ENCODE assay signal across 1 cellular context in genomic region chr10:89741126-89741762, GRCh38.
TF ChIP-seq lines count a peak whose summit lies in the region.

No MANE protein-coding gene starts in this region.

TF ChIP-seq in GM23338, 12 proteins besides CTCF, POLR2A, EP300 and RAD21 (continued from another document):
- no peak for TF ChIP-seq ZNF462 (CRISPR knock-in tag; IDR thresholded peaks at IDR 0.05)
- TF ChIP-seq ZNF114 (CRISPR knock-in tag; IDR thresholded peaks at IDR 0.05) = no peak
- no peak for TF ChIP-seq JUNB (IDR thresholded peaks at IDR 0.05; ENCODE audit: unreplicated experiment)
- no peak for TF ChIP-seq NANOG (IDR thresholded peaks at IDR 0.05; ENCODE audit: borderline replicate concordance)
